Comparison of ENCODE assay signal across 10 cellular contexts in genomic region chr18:55323051-55323994, GRCh38.
DNase-seq lines count a peak whose midpoint lies in the region; TF ChIP-seq lines count a peak whose summit lies in the region.
"Had no signal": no experiment of that assay in that cellular context is flagged by ENCODE, and none has a peak within 500 bp of the region (broad histone marks: within the 10 kb centered on the region; RNA-seq: fewer than 3 reads in every experiment).

No MANE protein-coding gene starts in this region.

- TF ChIP-seq CTCF in GM12875 (IDR thresholded peaks at IDR 0.05; ENCODE audit: borderline replicate concordance, insufficient read depth, low read depth, low read length) (no peak), esophagus squamous epithelium (IDR thresholded peaks at IDR 0.05) (no peak), progenitor cell of endocrine pancreas (IDR thresholded peaks at IDR 0.05; ENCODE audit: unreplicated experiment) (no peak)

- peak overlapping the region; percentile 11 to 97 (median 89) for H3K27ac ChIP-seq in esophagus squamous epithelium

- peak overlapping the region; percentile 67 for H3K4me3 ChIP-seq in GM12875 (ENCODE audit: low read depth, low read length)
- H3K4me3 ChIP-seq in esophagus squamous epithelium: peak overlapping the region in 3 of 4 donors; percentile 53 to 78 (median 61)
- H3K4me3 ChIP-seq in skeletal muscle cell (ENCODE audit: low read depth, low read length): peak overlapping the region; percentile 60

- peak; percentile 87 for DNase-seq in NCI-H526 treated with DMSO at 0.1 percent for 48 hours (lab: John Stamatoyannopoulos, UW)
- DNase-seq in esophagus squamous epithelium (lab: John Stamatoyannopoulos, UW): no peak
- DNase-seq in skeletal muscle cell (ENCODE audit: low read depth): no peak
- DNase-seq in amniotic stem cell (lab: John Stamatoyannopoulos, UW): no peak
- DNase-seq in NCI-H187 (lab: John Stamatoyannopoulos, UW): no peak
- DNase-seq in progenitor cell of endocrine pancreas (ENCODE audit: low spot score, unreplicated experiment): no peak
- no peak for DNase-seq in NCI-H146 treated with DMSO at 0.1 percent for 48 hours (lab: John Stamatoyannopoulos, UW; ENCODE audit: unreplicated experiment)
- DNase-seq: NCI-H2029 had no signal

- H3K27me3 Mint-ChIP-seq in progenitor cell of endocrine pancreas: peaks cover 81% of the 10 kb centered on the region

- intact Hi-C loops in esophagus squamous epithelium (cut with DNase I): no loop called here

- H3K27ac Mint-ChIP-seq in progenitor cell of endocrine pancreas: no peak overlapping the region
- H3K27ac Mint-ChIP-seq: activated naive CD4-positive, alpha-beta T cell treated with anti-CD3 and anti-CD28 coated beads, Interleukin-2, amount 50 U/mL, for 72 hours had no signal

- H3K4me1 ChIP-seq in esophagus squamous epithelium: peaks cover 4 to 56% (median 5%) of the 10 kb centered on the region in 3 donors

- TF ChIP-seq POLR2A in esophagus squamous epithelium (IDR thresholded peaks at IDR 0.05): no peak

- H3K36me3 Mint-ChIP-seq in progenitor cell of endocrine pancreas (ENCODE audit: insufficient read depth): no peaks in the 10 kb centered on the region
- H3K36me3 Mint-ChIP-seq: activated naive CD4-positive, alpha-beta T cell treated with anti-CD3 and anti-CD28 coated beads, Interleukin-2, amount 50 U/mL, for 72 hours had no signal

- H3K4me3 Mint-ChIP-seq in progenitor cell of endocrine pancreas (ENCODE audit: low read depth): no peak overlapping the region

- H3K4me1 Mint-ChIP-seq in progenitor cell of endocrine pancreas (ENCODE audit: low read depth): peaks cover 27% of the 10 kb centered on the region

- no peaks in the 10 kb centered on the region for H3K9me3 Mint-ChIP-seq in progenitor cell of endocrine pancreas (ENCODE audit: low read depth)
- H3K9me3 Mint-ChIP-seq: activated naive CD4-positive, alpha-beta T cell treated with anti-CD3 and anti-CD28 coated beads, Interleukin-2, amount 50 U/mL, for 72 hours had no signal

- no peaks in the 10 kb centered on the region for H3K9me3 ChIP-seq in esophagus squamous epithelium

- 43 to 67% methylated on average over 10 of the region's 10 CpGs for WGBS in esophagus squamous epithelium, 2 donors

- H3K27me3 ChIP-seq in esophagus squamous epithelium: no peaks in the 10 kb centered on the region

- no peaks in the 10 kb centered on the region for H3K36me3 ChIP-seq in esophagus squamous epithelium
